9 cellular contexts compared by ENCODE assay signal in genomic region chr12:8493084-8493483, GRCh38. TPM values are rescaled to one million over a fixed set of nuclear protein-coding genes. Genes with fewer than 3 reads are reported as not detected.
DNase-seq lines count a peak whose midpoint lies in the region; ATAC-seq and TF ChIP-seq lines count a peak whose summit lies in the region.
"Had no signal": no experiment of that assay in that cellular context is flagged by ENCODE, and none has a peak within 500 bp of the region (broad histone marks: within the 10 kb centered on the region; RNA-seq: fewer than 3 reads in every experiment).

No MANE protein-coding gene starts in this region.

- H3K36me3 ChIP-seq in upper lobe of left lung (no peaks in the 10 kb centered on the region), breast epithelium (no peaks in the 10 kb centered on the region)
- H3K36me3 ChIP-seq: pancreas had no signal

- no peak overlapping the region for H3K4me3 ChIP-seq in upper lobe of left lung
- no peak overlapping the region for H3K4me3 ChIP-seq in breast epithelium
- H3K4me3 ChIP-seq: pancreas had no signal

- intact Hi-C loops in posterior cingulate gyrus (cut with DNase I): no loop called here
- intact Hi-C loops in breast epithelium (cut with DNase I; ENCODE audit: low total_unique reads): no loop called here

- TF ChIP-seq CTCF in upper lobe of left lung (IDR thresholded peaks at IDR 0.05) (no peak), breast epithelium (IDR thresholded peaks at IDR 0.05) (no peak)

- 34 to 74% methylated on average over 1 to 2 of the region's 2 CpGs for WGBS in upper lobe of left lung, 2 donors

- H3K9me3 ChIP-seq in upper lobe of left lung (no peaks in the 10 kb centered on the region), breast epithelium (no peaks in the 10 kb centered on the region)
- H3K9me3 ChIP-seq: pancreas had no signal

- TF ChIP-seq POLR2A in upper lobe of left lung (IDR thresholded peaks at IDR 0.05) (no peak), breast epithelium (IDR thresholded peaks at IDR 0.05) (no peak)

- peaks cover 0 to 4% (median 0%) of the 10 kb centered on the region in 4 donors for H3K4me1 ChIP-seq in upper lobe of left lung
- no peaks in the 10 kb centered on the region for H3K4me1 ChIP-seq in breast epithelium
- H3K4me1 ChIP-seq: pancreas had no signal

- ATAC-seq in GM18858 (IDR thresholded peaks at IDR 0.05; ENCODE audit: unreplicated experiment): peak; percentile 96
- peak; percentile 99 for ATAC-seq in HG02588 (IDR thresholded peaks at IDR 0.05; ENCODE audit: unreplicated experiment)
- ATAC-seq in upper lobe of left lung (ENCODE audit: low FRiP score in 2 of 2): peak; percentile 78 to 88

- H3K27me3 ChIP-seq in upper lobe of left lung: no peaks in the 10 kb centered on the region
- no peaks in the 10 kb centered on the region for H3K27me3 ChIP-seq in breast epithelium
- H3K27me3 ChIP-seq: pancreas had no signal

- H3K27ac ChIP-seq in upper lobe of left lung (peak overlapping the region in 2 of 4 donors; percentile 60 to 65), breast epithelium (no peak overlapping the region)
- H3K27ac ChIP-seq: pancreas had no signal

- peak in 1 of 4 donors; percentile 52 for TF ChIP-seq EP300 in upper lobe of left lung (IDR thresholded peaks at IDR 0.05)

- DNase-seq in MV-4-11 (lab: John Stamatoyannopoulos, UW): peak; percentile 99
- DNase-seq in central memory CD4-positive, alpha-beta T cell: peak; percentile 58
- peak in 1 of 2 donors; percentile 58 for DNase-seq in upper lobe of left lung
- no peak for DNase-seq in posterior cingulate gyrus
- no peak for DNase-seq in glomerular visceral epithelial cell (ENCODE audit: extremely low spot score)
- DNase-seq in breast epithelium (ENCODE audit: low spot score in 2 of 2): no peak

RNA-seq across cellular contexts. Expression of gene CLEC4D, which starts 20.2 kb away (rescaled TPM):
- total RNA-seq in upper lobe of left lung: 1 to 10 TPM in 5 of 6 donors, not detected in 1; 1.2 to 4.0 (median 3.2) TPM
- total RNA-seq in breast epithelium: under 1 TPM; 0.15 to 0.48 (median 0.33) TPM

RNA-seq across cellular contexts. Expression of gene CLEC6A, which starts 37.3 kb away (rescaled TPM):
- under 1 TPM in 4 of 6 donors, not detected in 2; 0.49 to 0.98 (median 0.77) TPM for total RNA-seq in upper lobe of left lung
- not detected for total RNA-seq in breast epithelium
- total RNA-seq: pancreas had no signal

RNA-seq across cellular contexts. Expression of gene CLEC4E, which starts 47.6 kb away (rescaled TPM):
- total RNA-seq in upper lobe of left lung (10 to 100 TPM in 5 of 6 donors, 1 to 10 TPM in 1; 3.0 to 30.8 (median 16.3) TPM), breast epithelium (10 to 100 TPM in 1 of 3 donors, 1 to 10 TPM in 2; 2.0 to 15.5 (median 2.3) TPM)

Comparison
In these comparisons a context has a peak if more than half of its experiments do, and no peak if none do; other contexts are left out.
1. DNase-seq: peak in MV-4-11 (single experiment) and central memory CD4-positive, alpha-beta T cell (single experiment); none in posterior cingulate gyrus (0 of 10), glomerular visceral epithelial cell (single experiment) and breast epithelium (0 of 2).
2. Peak in every context shown above with its lines, with median percentiles within 50 percentile points of each other: ATAC-seq.